In the genomic region with DNA sequence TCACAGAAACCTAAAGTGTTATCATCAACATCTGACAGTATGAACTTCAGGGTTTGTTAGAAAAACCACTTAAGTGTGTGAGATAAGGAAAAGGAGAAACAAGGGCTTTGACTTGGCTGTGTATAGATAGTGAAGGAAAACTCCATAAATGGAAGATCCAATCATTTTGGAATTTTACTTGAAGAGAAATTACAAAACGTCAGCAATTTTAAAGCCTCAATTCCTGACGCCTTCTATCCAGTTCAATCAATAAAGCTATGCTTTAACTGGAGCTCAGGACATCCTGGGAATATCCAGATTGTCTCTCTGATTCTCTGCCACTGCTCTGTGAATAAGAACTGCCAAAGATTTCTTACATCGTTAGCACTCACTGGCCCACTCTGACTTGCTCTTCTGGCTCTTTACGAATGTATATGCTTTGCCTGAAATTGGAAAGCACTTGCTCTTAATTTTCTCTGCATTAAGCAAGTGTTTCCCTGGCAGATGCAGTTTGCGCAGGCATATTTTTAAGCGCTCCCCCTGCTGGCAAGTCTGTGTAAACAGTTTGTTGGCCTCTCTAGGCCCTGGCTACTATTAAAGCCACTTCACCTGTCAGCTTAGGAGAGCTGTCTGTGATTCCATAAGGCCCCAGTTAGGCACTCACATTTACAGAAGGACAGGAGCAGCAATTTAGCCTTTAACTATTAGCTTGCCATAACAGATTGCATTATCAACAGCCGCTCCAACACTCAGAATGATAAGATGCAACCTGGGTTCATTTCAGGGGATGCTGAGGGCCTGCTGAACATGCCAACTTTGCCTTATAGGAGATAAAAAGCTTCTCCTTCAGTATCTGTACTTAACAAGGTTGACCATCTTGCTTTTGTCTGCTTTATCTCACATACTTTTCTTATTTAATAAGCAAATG, we compare ENCODE assay signal across 8 cellular contexts.
DNase-seq lines count a peak whose midpoint lies in the region; ATAC-seq and TF ChIP-seq lines count a peak whose summit lies in the region.

No MANE protein-coding gene starts in this region.

- TF ChIP-seq CTCF in DND-41 (IDR thresholded peaks at IDR 0.05; ENCODE audit: borderline replicate concordance, extremely low read depth, low read length, poor library complexity, severe bottlenecking) (peak; percentile 72), LNCaP clone FGC (IDR thresholded peaks at IDR 0.05; ENCODE audit: control insufficient read depth, extremely low read depth, insufficient read depth) (peak; percentile 65)

- H2AFZ ChIP-seq in DND-41 (ENCODE audit: low read depth, low read length), result no peak overlapping the region

- H3K4me1 ChIP-seq in DND-41 (ENCODE audit: insufficient read depth, low read length) (no peaks in the 10 kb centered on the region), SJCRH30 (no peaks in the 10 kb centered on the region)

- ATAC-seq in DND-41 (ENCODE audit: insufficient read depth, low read depth) (peak; percentile 77), GM21529 (IDR thresholded peaks at IDR 0.05; ENCODE audit: unreplicated experiment) (peak; percentile 95)

- H3K79me2 ChIP-seq in DND-41 (ENCODE audit: insufficient read depth, low read length), result no peaks in the 10 kb centered on the region

- H3K4me3 ChIP-seq in DND-41 (ENCODE audit: low read depth in 1 of 2, low read length in 2 of 2) (no peak overlapping the region), LNCaP clone FGC (ENCODE audit: low read depth, low read length) (no peak overlapping the region), SJCRH30 (no peak overlapping the region)

- DNase-seq in DND-41 (peak; percentile 35), LNCaP clone FGC (ENCODE audit: low read depth) (no peak), SJCRH30 (peak; percentile 23 to 68), astrocyte of the hippocampus (ENCODE audit: low read depth, low spot score) (peak; percentile 61), hippocampal formation (lab: John Stamatoyannopoulos, UW) (peak; percentile 7 to 32), mesenteric fat pad (ENCODE audit: low spot score) (no peak)
- peak; percentile 36 for DNase-seq in stimulated activated CD4-positive, alpha-beta T cell treated with anti-CD3 and anti-CD28 coated beads, Interleukin-15, amount 100 ng/mL, for 24 hours

- no peak overlapping the region for H3K9ac ChIP-seq in DND-41 (ENCODE audit: low read depth, low read length)

- H3K27ac ChIP-seq in DND-41 (ENCODE audit: low read length) (no peak overlapping the region), SJCRH30 (no peak overlapping the region)

- no peaks in the 10 kb centered on the region for H3K9me3 ChIP-seq in DND-41 (ENCODE audit: insufficient read depth, low read length, severe bottlenecking)
- H3K9me3 ChIP-seq in SJCRH30 (replicated peaks), result no peaks in the 10 kb centered on the region

- H3K36me3 ChIP-seq in DND-41 (ENCODE audit: insufficient read depth, low read length), result no peaks in the 10 kb centered on the region
- no peaks in the 10 kb centered on the region for H3K36me3 ChIP-seq in SJCRH30

- H4K20me1 ChIP-seq in DND-41 (ENCODE audit: insufficient read depth, low read length), result no peaks in the 10 kb centered on the region

- H3K27me3 ChIP-seq in DND-41 (ENCODE audit: insufficient read depth, low read length, poor library complexity) (no peaks in the 10 kb centered on the region), SJCRH30 (no peaks in the 10 kb centered on the region)

- no peak overlapping the region for H3K4me2 ChIP-seq in DND-41 (ENCODE audit: insufficient read depth, low read length)

Comparison
In these comparisons a context has a peak if more than half of its experiments do, and no peak if none do; other contexts are left out.
1. DNase-seq: peak in DND-41 (single experiment), SJCRH30 (2 of 2), astrocyte of the hippocampus (single experiment), hippocampal formation (2 of 2) and stimulated activated CD4-positive, alpha-beta T cell treated with anti-CD3 and anti-CD28 coated beads, Interleukin-15, amount 100 ng/mL, for 24 hours (single experiment); none in LNCaP clone FGC (single experiment) and mesenteric fat pad (single experiment).